8 cellular contexts compared by ENCODE assay signal in the genomic region with DNA sequence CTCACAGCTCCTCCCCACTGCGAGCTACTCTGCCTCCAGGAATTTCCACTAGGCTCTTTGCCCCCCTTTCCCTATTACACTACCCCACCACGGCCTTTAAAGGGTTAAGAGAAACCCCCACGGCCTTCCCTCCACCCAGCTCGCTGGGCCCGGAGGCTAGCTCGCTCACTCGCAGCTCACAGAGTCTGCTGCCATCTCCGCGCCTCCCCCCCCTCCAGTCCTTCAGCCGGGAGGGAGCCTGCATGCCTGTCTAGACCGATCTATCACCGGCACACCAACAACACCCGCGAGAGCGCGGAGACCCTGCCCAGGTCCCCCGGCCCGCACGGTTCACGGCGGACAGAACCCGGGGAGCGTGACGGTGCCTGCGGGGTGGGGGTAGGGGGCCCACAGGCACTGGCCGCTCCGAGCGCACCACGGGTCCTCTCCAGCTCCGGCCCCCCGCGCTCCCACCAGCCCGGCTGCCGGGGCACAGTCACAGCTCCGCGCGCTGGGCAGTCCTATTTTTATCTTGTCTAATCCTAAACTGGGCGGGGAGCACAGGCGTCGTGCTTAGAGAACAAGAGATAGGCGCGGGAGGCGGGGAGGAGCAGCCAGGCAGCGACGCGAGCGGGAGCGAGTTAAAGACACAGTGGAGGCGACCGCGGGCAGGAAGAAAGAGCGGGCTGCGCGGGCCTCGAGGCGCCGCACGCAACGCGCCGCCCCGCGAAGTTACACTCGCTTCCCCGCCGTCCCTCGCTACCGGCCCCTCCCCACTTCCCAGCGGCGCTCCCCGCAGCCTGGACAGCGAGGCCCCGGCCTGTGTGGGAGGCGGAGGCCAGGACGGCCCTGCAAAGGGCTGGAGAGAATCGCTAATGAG. TPM values are rescaled to one million over a fixed set of nuclear protein-coding genes. Genes with fewer than 3 reads are reported as not detected.
DNase-seq lines count a peak whose midpoint lies in the region; ATAC-seq and TF ChIP-seq lines count a peak whose summit lies in the region.

No MANE protein-coding gene starts in this region.

- DNase-seq in AG10803 (ENCODE audit: low read depth), result no peak
- no peak for DNase-seq in activated CD4-positive, alpha-beta memory T cell treated with anti-CD3 and anti-CD28 coated beads for 36 hours
- peak in 1 of 2 donors; percentile 73 for DNase-seq in foreskin fibroblast
- DNase-seq in dedifferentiated amniotic fluid mesenchymal stem cell (ENCODE audit: extremely low spot score), result no peak
- DNase-seq in Kasumi-1 (lab: John Stamatoyannopoulos, UW), result no peak

- H3K9me3 Mint-ChIP-seq in activated CD4-positive, alpha-beta memory T cell treated with anti-CD3 and anti-CD28 coated beads for 36 hours, result no peaks in the 10 kb centered on the region

- peak overlapping the region; percentile 66 for H3K9ac ChIP-seq in HUES48 (ENCODE audit: low read depth, low read length)

- TF ChIP-seq CTCF in AG10803 (conservative IDR thresholded peaks at IDR 0.05; ENCODE audit: low read length) (no peak), foreskin fibroblast (IDR thresholded peaks at IDR 0.05; ENCODE audit: low read depth, low read length) (no peak)

- H3K27me3 Mint-ChIP-seq in activated CD4-positive, alpha-beta memory T cell treated with anti-CD3 and anti-CD28 coated beads for 36 hours, result no peaks in the 10 kb centered on the region

- no peak for ATAC-seq in GM18873 (IDR thresholded peaks at IDR 0.05; ENCODE audit: low FRiP score, unreplicated experiment)

- no peak overlapping the region for H3K27ac Mint-ChIP-seq in activated CD4-positive, alpha-beta memory T cell treated with anti-CD3 and anti-CD28 coated beads for 36 hours

- POLR2A ChIA-PET in activated CD4-positive, alpha-beta memory T cell treated with anti-CD3 and anti-CD28 coated beads for 36 hours (lab: Charles Lee), result interaction anchor here (0.7 to 2.7 kb wide), 4 partner anchors 10 to 406 kb away, joined by 3 to 10 read pairs (median 4); no protein-coding TSS in a partner anchor

- H3K4me1 ChIP-seq in HUES48 (ENCODE audit: control insufficient read depth, insufficient read depth, low read length), result peaks cover 16% of the 10 kb centered on the region
- peaks cover 20% of the 10 kb centered on the region for H3K4me1 ChIP-seq in neuron (ENCODE audit: insufficient read depth, low read length)

- H3K9me3 ChIP-seq in HUES48 (ENCODE audit: control insufficient read depth, insufficient read depth, low read length) (0 out of 2 replicates have a peak, but pooled peaks cover 5% of the 10 kb centered on the region), neuron (ENCODE audit: low read length) (no peaks in the 10 kb centered on the region)

- H3K4me3 ChIP-seq in AG10803 (ENCODE audit: low read length), result peak overlapping the region; percentile 62
- H3K4me3 ChIP-seq in HUES48 (ENCODE audit: low read depth, low read length), result peak overlapping the region; percentile 74
- H3K4me3 ChIP-seq in foreskin fibroblast (ENCODE audit: low read depth in 1 of 2, low read length in 2 of 2), result peak overlapping the region; percentile 58
- peak overlapping the region; percentile 56 for H3K4me3 ChIP-seq in neuron (ENCODE audit: low read length)

- intact Hi-C loops in activated CD4-positive, alpha-beta memory T cell treated with anti-CD3 and anti-CD28 coated beads for 36 hours (cut with micrococcal nuclease), result loop anchor here (10.0 kb wide), 1 partner anchor 279 kb away; no protein-coding TSS in a partner anchor

- H3K27me3 ChIP-seq in HUES48 (ENCODE audit: control insufficient read depth, insufficient read depth, low read length), result peaks cover 22% of the 10 kb centered on the region
- no peaks in the 10 kb centered on the region for H3K27me3 ChIP-seq in neuron (ENCODE audit: insufficient read depth, low read length)

- peaks cover 4% of the 10 kb centered on the region for H3K36me3 Mint-ChIP-seq in activated CD4-positive, alpha-beta memory T cell treated with anti-CD3 and anti-CD28 coated beads for 36 hours

- CTCF ChIA-PET in activated CD4-positive, alpha-beta memory T cell treated with anti-CD3 and anti-CD28 coated beads for 36 hours (lab: Charles Lee), result interaction anchor here (1.1 to 1.6 kb wide), 2 partner anchors 11 to 76 kb away, joined by 4 read pairs; no protein-coding TSS in a partner anchor

- H3K4me1 Mint-ChIP-seq in activated CD4-positive, alpha-beta memory T cell treated with anti-CD3 and anti-CD28 coated beads for 36 hours (ENCODE audit: low read depth), result peaks cover 32% of the 10 kb centered on the region

- H2AFZ ChIP-seq in neuron (ENCODE audit: low read depth, low read length), result no peak overlapping the region

- H3K36me3 ChIP-seq in HUES48 (ENCODE audit: control insufficient read depth, insufficient read depth, low read length) (no peaks in the 10 kb centered on the region), neuron (ENCODE audit: insufficient read depth, low read length) (no peaks in the 10 kb centered on the region)

- peak overlapping the region; percentile 81 for H3K4me3 Mint-ChIP-seq in activated CD4-positive, alpha-beta memory T cell treated with anti-CD3 and anti-CD28 coated beads for 36 hours

- H3K27ac ChIP-seq in HUES48 (ENCODE audit: low read depth, low read length), result peak overlapping the region; percentile 37

RNA-seq across cellular contexts. Expression of gene BCOR, which starts 3.5 kb away (rescaled TPM):
- total RNA-seq in activated CD4-positive, alpha-beta memory T cell treated with anti-CD3 and anti-CD28 coated beads for 36 hours, result 10 to 100 TPM; 33.7 to 35.0 TPM
